Comparison of ENCODE assay signal across 23 cellular contexts in genomic region chr15:84804005-84804803, GRCh38. TPM values are rescaled to one million over a fixed set of nuclear protein-coding genes. Genes with fewer than 3 reads are reported as not detected.
A peak's percentile ranks its signal among the peaks of the same experiment; 100 is the strongest.
DNase-seq lines count a peak whose midpoint lies in the region; TF ChIP-seq lines count a peak whose summit lies in the region.
"Had no signal": no experiment of that assay in that cellular context is flagged by ENCODE, and none has a peak within 500 bp of the region (broad histone marks: within the 10 kb centered on the region; RNA-seq: fewer than 3 reads in every experiment).

No MANE protein-coding gene starts in this region.

- H2BK15ac ChIP-seq in neuronal stem cell (ENCODE audit: low read length) = no peak overlapping the region

- H3K79me1 ChIP-seq in neuronal stem cell (ENCODE audit: low read depth, low read length) = no peaks in the 10 kb centered on the region

- DNase-seq in G401 (ENCODE audit: low spot score) (peak; percentile 81), chondrocyte (ENCODE audit: low spot score) (peak; percentile 32), neuronal stem cell (ENCODE audit: low spot score) (no peak), OCI-M1 (lab: John Stamatoyannopoulos, UW) (no peak), nucleus accumbens (lab: John Stamatoyannopoulos, UW) (no peak), NCI-H2196 (lab: John Stamatoyannopoulos, UW; ENCODE audit: unreplicated experiment) (no peak)
- DNase-seq: activated CD4-positive, alpha-beta T cell treated with anti-CD3 and anti-CD28 coated beads, Interleukin-2, amount 50 U/mL, for 4 hours; CD4-positive, alpha-beta T cell; EL; glutamatergic neuron; HCEC 1CT; kidney; NCI-H1048; NCI-H187; NCI-H69; retina; stimulated activated CD4-positive, alpha-beta T cell treated with anti-CD3 and anti-CD28 coated beads, Interleukin-4, amount 100 ng/mL, for 1 hour; stimulated activated naive CD4-positive, alpha-beta T cell; WERI-Rb-1 had no signal

- H3K36me3 ChIP-seq in neuronal stem cell (replicated peaks in 1 of 2; ENCODE audit: control insufficient read depth in 2 of 2, insufficient read depth in 2 of 2, low read length in 2 of 2) = peaks cover 15 to 63% of the 10 kb centered on the region in 2 donors

- H3K27me3 ChIP-seq in neuronal stem cell (ENCODE audit: control insufficient read depth in 3 of 3, insufficient read depth in 3 of 3, low read depth in 1 of 3, low read length in 3 of 3) = no peaks in the 10 kb centered on the region
- H3K27me3 ChIP-seq: spleen had no signal

- no peak overlapping the region for H2BK5ac ChIP-seq in neuronal stem cell (ENCODE audit: low read length)

- no peak overlapping the region for H2AFZ ChIP-seq in neuronal stem cell (ENCODE audit: low read length)

- no peak overlapping the region for H3K23ac ChIP-seq in neuronal stem cell (ENCODE audit: low read depth, low read length, poor library complexity)

- H4K91ac ChIP-seq in neuronal stem cell (ENCODE audit: low read depth, low read length, poor library complexity) = no peak overlapping the region

- peak overlapping the region; percentile 72 for H3K18ac ChIP-seq in neuronal stem cell (ENCODE audit: low read length)

- peaks cover 39% of the 10 kb centered on the region for H3K36me3 Mint-ChIP-seq in chondrocyte (ENCODE audit: low read depth)

- no peaks in the 10 kb centered on the region for H3K9me3 Mint-ChIP-seq in chondrocyte (ENCODE audit: low read depth)
- H3K9me3 Mint-ChIP-seq: CD4-positive, alpha-beta T cell; dendritic cell treated with granulocyte-macrophage colony-stimulating factor and Interleukin-4, amounts not matched to agents 40 ng/mL and 50 ng/mL, for 4 days had no signal

- H3K4me3 ChIP-seq in neuronal stem cell (ENCODE audit: low read length in 2 of 2) = no peak overlapping the region
- H3K4me3 ChIP-seq: spleen had no signal

- H3K27ac ChIP-seq in 22Rv1 (peak overlapping the region; percentile 9; the same call in 1 of the 2 replicates), neuronal stem cell (replicated peaks; ENCODE audit: low read length) (no peak overlapping the region)
- H3K27ac ChIP-seq: RWPE1, WERI-Rb-1 had no signal

- no peak overlapping the region for H2BK12ac ChIP-seq in neuronal stem cell (ENCODE audit: low read length)

- no peak overlapping the region for H3K4me3 Mint-ChIP-seq in chondrocyte (ENCODE audit: unreplicated experiment)
- H3K4me3 Mint-ChIP-seq: CD4-positive, alpha-beta T cell; dendritic cell treated with granulocyte-macrophage colony-stimulating factor and Interleukin-4, amounts not matched to agents 40 ng/mL and 50 ng/mL, for 4 days had no signal

- no peak overlapping the region for H3K4ac ChIP-seq in neuronal stem cell (ENCODE audit: low read length)

- no peak overlapping the region for H3K9ac ChIP-seq in neuronal stem cell (ENCODE audit: low read depth, low read length, poor library complexity)

- no peak overlapping the region for H4K8ac ChIP-seq in neuronal stem cell (ENCODE audit: low read depth, low read length)

- no peaks in the 10 kb centered on the region for H3K9me3 ChIP-seq in neuronal stem cell (replicated peaks in 1 of 2; ENCODE audit: control insufficient read depth in 2 of 2, insufficient read depth in 1 of 2, low read depth in 1 of 2, low read length in 2 of 2)
- H3K9me3 ChIP-seq: spleen had no signal

- H3K4me1 Mint-ChIP-seq in chondrocyte (ENCODE audit: low read depth) = no peaks in the 10 kb centered on the region

- no CpG with 5 or more reads among the region's 4 CpGs for WGBS in neuronal stem cell (ENCODE audit: extremely low coverage in 2 of 2, insufficient read length in 2 of 2, insufficient replicate concordance in 1 of 2), 2 donors

- H3K27ac Mint-ChIP-seq in chondrocyte (ENCODE audit: unreplicated experiment) = no peak overlapping the region
- H3K27ac Mint-ChIP-seq: dendritic cell treated with granulocyte-macrophage colony-stimulating factor and Interleukin-4, amounts not matched to agents 40 ng/mL and 50 ng/mL, for 4 days had no signal

- no peak overlapping the region for H3K4me2 ChIP-seq in neuronal stem cell (ENCODE audit: insufficient read depth, low read length, poor library complexity, severe bottlenecking)

- no peak overlapping the region for H2BK120ac ChIP-seq in neuronal stem cell (ENCODE audit: low read depth, low read length)

- TF ChIP-seq CTCF in 22Rv1 (IDR thresholded peaks at IDR 0.05) (no peak), chondrocyte (IDR thresholded peaks at IDR 0.05) (no peak)

- in situ Hi-C loops in G401 (cut with HindIII; ENCODE audit: low sequenced_read_pairs) = no loop called here

- no peak overlapping the region for H2AK5ac ChIP-seq in neuronal stem cell (ENCODE audit: low read depth, low read length)

- peaks cover 0 to 6% of the 10 kb centered on the region in 2 donors for H3K4me1 ChIP-seq in neuronal stem cell (ENCODE audit: control insufficient read depth in 2 of 2, insufficient read depth in 1 of 2, low read depth in 1 of 2, low read length in 2 of 2)

- H3K27me3 Mint-ChIP-seq in chondrocyte (ENCODE audit: low read depth) = no peaks in the 10 kb centered on the region
- H3K27me3 Mint-ChIP-seq: CD4-positive, alpha-beta T cell; dendritic cell treated with granulocyte-macrophage colony-stimulating factor and Interleukin-4, amounts not matched to agents 40 ng/mL and 50 ng/mL, for 4 days had no signal

- H3K14ac ChIP-seq in neuronal stem cell (ENCODE audit: low read length) = no peak overlapping the region

RNA-seq across cellular contexts. Expression of gene ALPK3, which starts 13.0 kb away (rescaled TPM):
- total RNA-seq in G401 (2014; rRNA removed; shearing (Covaris generic)) = 0.06 and 0.20 TPM in 2 replicates
- total RNA-seq in chondrocyte = 0.56 to 6.4 TPM (median 4.2 TPM) in 3 replicates
- polyA plus RNA-seq in neuronal stem cell (2013, experiment 1 of 2) = 3.8 TPM
- polyA plus RNA-seq in neuronal stem cell (2013, experiment 2 of 2) = 3.7 TPM

RNA-seq across cellular contexts. Expression of gene ZNF592, which starts 55.8 kb away (rescaled TPM):
- 3.3 and 6.6 TPM in 2 replicates for total RNA-seq in G401 (2014; rRNA removed; shearing (Covaris generic))
- 30.6 to 31.5 TPM (median 30.6 TPM) in 3 replicates for total RNA-seq in chondrocyte
- polyA plus RNA-seq in neuronal stem cell (2013, experiment 1 of 2) = 9.5 TPM
- 9.8 TPM for polyA plus RNA-seq in neuronal stem cell (2013, experiment 2 of 2)

Comparison
In these comparisons a context has a peak if more than half of its experiments do, and no peak if none do; other contexts are left out.
1. DNase-seq: peak in G401 (single experiment) and chondrocyte (single experiment); none in neuronal stem cell (single experiment), OCI-M1 (single experiment), nucleus accumbens (0 of 56) and NCI-H2196 (single experiment).